8 cellular contexts compared by ENCODE assay signal in genomic region chr3:66195347-66195783, GRCh38. TPM values are rescaled to one million over a fixed set of nuclear protein-coding genes. Genes with fewer than 3 reads are reported as not detected.
DNase-seq lines count a peak whose midpoint lies in the region; ATAC-seq and TF ChIP-seq lines count a peak whose summit lies in the region.

No MANE protein-coding gene starts in this region.

- intact Hi-C loops in naive thymus-derived CD4-positive, alpha-beta T cell (cut with micrococcal nuclease): no loop called here

- peak overlapping the region; percentile 43 for H3K4me3 ChIP-seq in epithelial cell of proximal tubule (ENCODE audit: low read depth, low read length)
- peak overlapping the region; percentile 20 for H3K4me3 ChIP-seq in mucosa of stomach (ENCODE audit: low read length)
- no peak overlapping the region for H3K4me3 ChIP-seq in naive thymus-derived CD4-positive, alpha-beta T cell (ENCODE audit: low read length)

- no peaks in the 10 kb centered on the region for H3K36me3 ChIP-seq in mucosa of stomach (ENCODE audit: control insufficient read depth, insufficient read depth, low read length)
- no peaks in the 10 kb centered on the region for H3K36me3 ChIP-seq in naive thymus-derived CD4-positive, alpha-beta T cell (ENCODE audit: control insufficient read depth in 2 of 3, insufficient read depth in 3 of 3, low read length in 3 of 3)

- peaks cover 20% of the 10 kb centered on the region for H3K27me3 Mint-ChIP-seq in type B pancreatic cell
- peaks cover 24 to 43% (median 34%) of the 10 kb centered on the region in 5 donors for H3K27me3 Mint-ChIP-seq in naive thymus-derived CD4-positive, alpha-beta T cell

- CTCF ChIA-PET in naive thymus-derived CD4-positive, alpha-beta T cell (lab: Charles Lee): no interaction called here

- DNase-seq in GM20000 (ENCODE audit: low spot score) (peak; percentile 65), RPMI7951 (ENCODE audit: low read depth) (peak; percentile 50), epithelial cell of proximal tubule (ENCODE audit: low read depth) (peak; percentile 4), type B pancreatic cell (ENCODE audit: extremely low spot score, unreplicated experiment) (peak; percentile 75)
- no peak for DNase-seq in naive thymus-derived CD4-positive, alpha-beta T cell

- no peak overlapping the region for H3K27ac Mint-ChIP-seq in type B pancreatic cell
- H3K27ac Mint-ChIP-seq in naive thymus-derived CD4-positive, alpha-beta T cell: no peak overlapping the region

- H3K9me3 ChIP-seq in mucosa of stomach (ENCODE audit: control insufficient read depth, low read length): no peaks in the 10 kb centered on the region
- no peaks in the 10 kb centered on the region for H3K9me3 ChIP-seq in naive thymus-derived CD4-positive, alpha-beta T cell (ENCODE audit: control insufficient read depth in 2 of 3, low read length in 3 of 3)

- peaks cover 9% of the 10 kb centered on the region for H3K4me1 ChIP-seq in mucosa of stomach (ENCODE audit: control insufficient read depth, insufficient read depth, low read length)
- no peaks in the 10 kb centered on the region for H3K4me1 ChIP-seq in naive thymus-derived CD4-positive, alpha-beta T cell (ENCODE audit: control insufficient read depth in 2 of 2, insufficient read depth in 2 of 2, low read length in 2 of 2)

- H3K9me3 Mint-ChIP-seq in type B pancreatic cell: no peaks in the 10 kb centered on the region
- peaks cover 0 to 1% (median 0%) of the 10 kb centered on the region in 11 donors for H3K9me3 Mint-ChIP-seq in naive thymus-derived CD4-positive, alpha-beta T cell

- peak overlapping the region; percentile 65 for H3K4me3 Mint-ChIP-seq in type B pancreatic cell
- H3K4me3 Mint-ChIP-seq in naive thymus-derived CD4-positive, alpha-beta T cell: peak overlapping the region in 3 of 10 donors; percentile 10 to 26 (median 10)

- no peak for ATAC-seq in naive thymus-derived CD4-positive, alpha-beta T cell
- no peak for ATAC-seq in GM21723 (IDR thresholded peaks at IDR 0.05; ENCODE audit: unreplicated experiment)
- no peak for ATAC-seq in GM19463 (IDR thresholded peaks at IDR 0.05; ENCODE audit: unreplicated experiment)

- no peak overlapping the region for H3K27ac ChIP-seq in naive thymus-derived CD4-positive, alpha-beta T cell (ENCODE audit: low read depth, low read length)

- TF ChIP-seq CTCF in GM20000 (IDR thresholded peaks at IDR 0.05; ENCODE audit: extremely low read depth, missing control alignments) (no peak), epithelial cell of proximal tubule (conservative IDR thresholded peaks at IDR 0.05; ENCODE audit: low read depth, low read length) (peak; percentile 38), type B pancreatic cell (conservative IDR thresholded peaks at IDR 0.05) (peak; percentile 25)

- peaks cover 6% of the 10 kb centered on the region for H3K27me3 ChIP-seq in mucosa of stomach (ENCODE audit: control insufficient read depth, insufficient read depth, low read length)
- H3K27me3 ChIP-seq in naive thymus-derived CD4-positive, alpha-beta T cell (ENCODE audit: control insufficient read depth in 2 of 2, insufficient read depth in 2 of 2, low read length in 2 of 2): no peaks in the 10 kb centered on the region

- H3K4me1 Mint-ChIP-seq in type B pancreatic cell (ENCODE audit: unreplicated experiment): peaks cover 4% of the 10 kb centered on the region
- H3K4me1 Mint-ChIP-seq in naive thymus-derived CD4-positive, alpha-beta T cell: peaks cover 0 to 4% (median 0%) of the 10 kb centered on the region in 7 donors

- H3K9ac ChIP-seq in mucosa of stomach (ENCODE audit: low read length): no peak overlapping the region

- no peaks in the 10 kb centered on the region for H3K36me3 Mint-ChIP-seq in type B pancreatic cell
- no peaks in the 10 kb centered on the region for H3K36me3 Mint-ChIP-seq in naive thymus-derived CD4-positive, alpha-beta T cell

- POLR2A ChIA-PET in naive thymus-derived CD4-positive, alpha-beta T cell (lab: Charles Lee): no interaction called here

RNA-seq across cellular contexts. Expression of gene SLC25A26, which starts 25.4 kb away (rescaled TPM):
- 27.2 and 31.3 TPM in 2 replicates for total RNA-seq in RPMI7951 (2014; rRNA removed; shearing (Covaris generic))
- 16.2 and 17.5 TPM in 2 replicates for total RNA-seq in epithelial cell of proximal tubule
- 12.4 and 13.4 TPM in 2 replicates for total RNA-seq in type B pancreatic cell (ENCODE audit: low replicate concordance)
- 10 to 100 TPM; 14.1 to 25.5 (median 17.9) TPM for total RNA-seq in naive thymus-derived CD4-positive, alpha-beta T cell
- 10 to 100 TPM; 44.8 to 51.3 TPM for polyA plus RNA-seq in naive thymus-derived CD4-positive, alpha-beta T cell

Comparison
In these comparisons a context has a peak if more than half of its experiments do, and no peak if none do; other contexts are left out.
1. DNase-seq: peak in GM20000 (single experiment), RPMI7951 (single experiment), epithelial cell of proximal tubule (single experiment) and type B pancreatic cell (single experiment); none in naive thymus-derived CD4-positive, alpha-beta T cell (0 of 9).